In the genomic region with DNA sequence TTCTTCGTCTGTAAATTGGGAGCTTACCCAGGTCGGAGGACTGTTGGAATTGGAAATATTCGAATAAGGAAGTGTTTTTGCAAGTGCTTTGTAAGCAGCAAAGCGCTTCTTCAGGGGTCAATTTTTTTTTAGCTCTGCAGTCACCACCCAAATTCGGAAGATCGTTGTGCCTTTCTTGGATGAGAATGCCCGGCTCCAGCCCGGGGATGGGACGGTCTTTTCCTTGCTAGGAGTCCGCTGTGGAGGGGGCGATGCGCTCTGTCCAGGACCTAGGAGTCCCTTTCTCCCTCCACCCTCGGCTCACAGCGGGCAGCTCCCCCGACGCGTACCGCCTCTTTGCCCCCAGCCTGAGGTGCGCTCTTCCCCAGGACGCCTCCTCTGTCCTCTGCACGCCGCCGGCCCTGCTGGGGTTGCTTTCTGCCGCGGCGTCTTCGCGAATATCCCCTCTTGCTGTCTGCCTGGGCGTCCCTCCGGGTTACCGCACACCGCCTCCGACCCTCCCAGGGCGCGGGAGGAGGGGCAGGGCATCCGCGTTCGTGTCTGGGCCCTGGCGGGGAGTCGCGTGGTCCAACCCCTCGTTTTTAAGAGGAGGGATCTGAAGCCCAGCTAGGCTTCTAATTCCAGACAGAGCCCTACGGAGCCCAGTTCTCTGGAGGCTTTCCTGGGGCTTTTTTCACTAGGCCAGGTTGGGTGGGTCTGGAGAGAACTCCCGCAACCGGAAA, we compare ENCODE assay signal across 11 cellular contexts.
DNase-seq lines count a peak whose midpoint lies in the region; ATAC-seq and TF ChIP-seq lines count a peak whose summit lies in the region.
"Had no signal": no experiment of that assay in that cellular context is flagged by ENCODE, and none has a peak within 500 bp of the region (broad histone marks: within the 10 kb centered on the region; RNA-seq: fewer than 3 reads in every experiment).

No MANE protein-coding gene starts in this region.

- peak overlapping the region; percentile 30 for H3K4me3 Mint-ChIP-seq in activated CD4-positive, alpha-beta T cell treated with anti-CD3 and anti-CD28 coated beads, Interleukin-2, amount 10 ng/mL, durations not matched to agents 7 days and 5 days

- CTCF ChIA-PET in activated CD4-positive, alpha-beta T cell treated with anti-CD3 and anti-CD28 coated beads, Interleukin-2, amount 10 ng/mL, durations not matched to agents 7 days and 5 days (lab: Charles Lee) = interaction anchor here (0.6 to 1.5 kb wide), 4 partner anchors 9 to 104 kb away, joined by 3 read pairs; no protein-coding TSS in a partner anchor

- no peaks in the 10 kb centered on the region for H3K9me3 ChIP-seq in RWPE2 (ENCODE audit: severe bottlenecking)
- H3K9me3 ChIP-seq in skeletal muscle tissue (ENCODE audit: control insufficient read depth in 3 of 3, low read length in 3 of 3) = no peaks in the 10 kb centered on the region
- no peaks in the 10 kb centered on the region for H3K9me3 ChIP-seq in WERI-Rb-1 (ENCODE audit: severe bottlenecking)
- H3K9me3 ChIP-seq: mucosa of descending colon had no signal

- H3K4me3 ChIP-seq in RWPE2 (ENCODE audit: severe bottlenecking) = no peak overlapping the region
- peak overlapping the region in 2 of 3 donors; percentile 15 to 34 for H3K4me3 ChIP-seq in skeletal muscle tissue (ENCODE audit: low read length in 3 of 3)
- no peak overlapping the region for H3K4me3 ChIP-seq in WERI-Rb-1 (ENCODE audit: low read depth, low read length)
- H3K4me3 ChIP-seq: mucosa of descending colon, SJSA1 had no signal

- peaks cover 54% of the 10 kb centered on the region for H3K27me3 ChIP-seq in RWPE2 (ENCODE audit: insufficient read depth, poor library complexity, severe bottlenecking)
- H3K27me3 ChIP-seq in skeletal muscle tissue (ENCODE audit: control insufficient read depth in 3 of 3, insufficient read depth in 3 of 3, low read length in 3 of 3) = peaks cover 58 to 70% (median 66%) of the 10 kb centered on the region in 3 donors
- H3K27me3 ChIP-seq in WERI-Rb-1 (ENCODE audit: insufficient read depth, low read depth, severe bottlenecking) = no peaks in the 10 kb centered on the region

- no peak overlapping the region for H3K27ac ChIP-seq in RWPE2 (ENCODE audit: poor library complexity, severe bottlenecking)
- no peak overlapping the region for H3K27ac ChIP-seq in skeletal muscle tissue (ENCODE audit: low read depth, low read length)
- H3K27ac ChIP-seq in WERI-Rb-1 = no peak overlapping the region
- H3K27ac ChIP-seq: SJSA1 had no signal

- H3K4me1 ChIP-seq in RWPE2 (ENCODE audit: insufficient read depth, poor library complexity, severe bottlenecking) (peaks cover 4% of the 10 kb centered on the region), skeletal muscle tissue (ENCODE audit: control insufficient read depth in 3 of 3, insufficient read depth in 3 of 3, low read length in 3 of 3) (peaks cover 23 to 36% (median 32%) of the 10 kb centered on the region in 3 donors)

- POLR2A ChIA-PET in activated CD4-positive, alpha-beta T cell treated with anti-CD3 and anti-CD28 coated beads, Interleukin-2, amount 10 ng/mL, durations not matched to agents 7 days and 5 days (lab: Charles Lee) = interaction anchor here (0.5 kb wide), 1 partner anchor 37 kb away, joined by 3 read pairs; no protein-coding TSS in a partner anchor

- H3K9me3 Mint-ChIP-seq in activated CD4-positive, alpha-beta T cell treated with anti-CD3 and anti-CD28 coated beads, Interleukin-2, amount 10 ng/mL, durations not matched to agents 7 days and 5 days = no peaks in the 10 kb centered on the region

- peaks cover 72% of the 10 kb centered on the region for H3K27me3 Mint-ChIP-seq in activated CD4-positive, alpha-beta T cell treated with anti-CD3 and anti-CD28 coated beads, Interleukin-2, amount 10 ng/mL, durations not matched to agents 7 days and 5 days

- H3K4me1 Mint-ChIP-seq in activated CD4-positive, alpha-beta T cell treated with anti-CD3 and anti-CD28 coated beads, Interleukin-2, amount 10 ng/mL, durations not matched to agents 7 days and 5 days = peaks cover 40% of the 10 kb centered on the region

- no peak overlapping the region for H3K9ac ChIP-seq in skeletal muscle tissue (ENCODE audit: low read depth in 1 of 3, low read length in 3 of 3)

- TF ChIP-seq CTCF in RWPE2 (IDR thresholded peaks at IDR 0.05; ENCODE audit: poor library complexity, severe bottlenecking) = no peak
- no peak for TF ChIP-seq CTCF in WERI-Rb-1 (IDR thresholded peaks at IDR 0.05; ENCODE audit: low read depth, low read length)

- no peak overlapping the region for H3K27ac Mint-ChIP-seq in activated CD4-positive, alpha-beta T cell treated with anti-CD3 and anti-CD28 coated beads, Interleukin-2, amount 10 ng/mL, durations not matched to agents 7 days and 5 days

- DNase-seq in activated CD4-positive, alpha-beta T cell treated with anti-CD3 and anti-CD28 coated beads, Interleukin-2, amount 10 ng/mL, durations not matched to agents 7 days and 5 days = no peak
- DNase-seq in activated CD4-positive, alpha-beta T cell treated with anti-CD3 and anti-CD28 coated beads, Interleukin-2, amount 50 U/mL, for 1 hour = no peak
- peak; percentile 37 for DNase-seq in RWPE2 (ENCODE audit: low spot score)
- peak; percentile 7 for DNase-seq in fibroblast of peridontal ligament (ENCODE audit: extremely low read depth)
- DNase-seq in WERI-Rb-1 = no peak
- DNase-seq in glomerular visceral epithelial cell (ENCODE audit: extremely low spot score) = no peak
- DNase-seq in HT-29 (ENCODE audit: low spot score) = no peak
- DNase-seq: NCI-H2081 had no signal

- no peak for ATAC-seq in RWPE2 (ENCODE audit: low read depth)
- ATAC-seq: mucosa of descending colon had no signal

- no peaks in the 10 kb centered on the region for H3K36me3 ChIP-seq in RWPE2 (ENCODE audit: low read depth)
- no peaks in the 10 kb centered on the region for H3K36me3 ChIP-seq in skeletal muscle tissue (ENCODE audit: control insufficient read depth in 3 of 3, insufficient read depth in 3 of 3, low read length in 3 of 3)
- 0 out of 2 replicates have a peak, but pooled peaks cover 4% of the 10 kb centered on the region for H3K36me3 ChIP-seq in WERI-Rb-1
- H3K36me3 ChIP-seq: SJSA1 had no signal

- H3K36me3 Mint-ChIP-seq in activated CD4-positive, alpha-beta T cell treated with anti-CD3 and anti-CD28 coated beads, Interleukin-2, amount 10 ng/mL, durations not matched to agents 7 days and 5 days (ENCODE audit: low read depth) = peaks cover 3% of the 10 kb centered on the region

Comparison
In these comparisons a context has a peak if more than half of its experiments do, and no peak if none do; other contexts are left out.
1. DNase-seq: peak in RWPE2 (single experiment) and fibroblast of peridontal ligament (single experiment); none in activated CD4-positive, alpha-beta T cell treated with anti-CD3 and anti-CD28 coated beads, Interleukin-2, amount 10 ng/mL, durations not matched to agents 7 days and 5 days (single experiment), activated CD4-positive, alpha-beta T cell treated with anti-CD3 and anti-CD28 coated beads, Interleukin-2, amount 50 U/mL, for 1 hour (single experiment), WERI-Rb-1 (single experiment), glomerular visceral epithelial cell (single experiment) and HT-29 (single experiment).
2. H3K4me3 ChIP-seq: peak in skeletal muscle tissue (2 of 3); none in RWPE2 (single experiment) and WERI-Rb-1 (single experiment).